In the genomic region with DNA sequence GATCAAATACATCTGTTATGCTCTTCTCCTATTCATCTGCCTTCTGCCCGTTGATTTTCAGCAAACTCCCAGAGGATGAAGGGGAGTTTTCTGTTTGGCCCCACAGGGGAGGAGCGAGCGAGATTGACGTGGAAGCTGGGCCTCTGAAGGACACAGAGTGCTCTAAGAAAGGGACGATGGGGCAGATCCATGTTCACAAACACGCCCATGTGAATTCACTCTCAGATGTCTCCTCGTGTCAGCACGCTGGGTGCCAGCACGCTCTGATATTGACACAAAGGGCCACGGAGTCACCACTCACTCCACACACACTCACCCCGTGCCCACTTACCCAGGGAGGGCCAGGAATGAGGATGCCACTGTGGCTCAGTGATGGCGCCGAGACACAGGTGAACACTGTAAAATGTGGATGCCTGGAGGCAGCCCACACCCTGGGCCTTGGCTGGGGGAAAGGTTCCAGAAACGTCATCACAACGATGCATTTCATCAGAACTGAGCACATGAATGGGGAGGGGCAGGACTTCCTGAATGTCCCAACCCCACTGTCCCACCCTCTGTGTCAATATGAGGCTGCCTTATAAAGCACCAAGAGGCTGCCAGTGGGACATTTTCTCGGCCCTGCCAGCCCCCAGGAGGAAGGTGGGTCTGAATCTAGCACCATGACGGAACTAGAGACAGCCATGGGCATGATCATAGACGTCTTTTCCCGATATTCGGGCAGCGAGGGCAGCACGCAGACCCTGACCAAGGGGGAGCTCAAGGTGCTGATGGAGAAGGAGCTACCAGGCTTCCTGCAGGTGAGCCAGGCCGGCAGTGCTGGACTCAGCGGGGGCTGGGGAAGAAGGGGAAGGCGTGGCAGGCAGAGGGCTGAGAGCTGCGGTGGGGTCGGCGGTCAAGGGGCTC, we compare ENCODE assay signal across 10 cellular contexts. TPM values are rescaled to one million over a fixed set of nuclear protein-coding genes. Genes with fewer than 3 reads are reported as not detected.
A peak's percentile ranks its signal among the peaks of the same experiment; 100 is the strongest.
DNase-seq lines count a peak whose midpoint lies in the region; ATAC-seq, FAIRE-seq and TF ChIP-seq lines count a peak whose summit lies in the region.
"Had no signal": no experiment of that assay in that cellular context is flagged by ENCODE, and none has a peak within 500 bp of the region (broad histone marks: within the 10 kb centered on the region; RNA-seq: fewer than 3 reads in every experiment).

S100P (plus strand) TSS at position 605 of the 903 bp plus-strand sequence; CDS start at position 660, 55 bp downstream.

- peak within 1 kb of the TSS; percentile 81 for H3K18ac ChIP-seq in trophoblast cell (ENCODE audit: low read length)

- peak within 1 kb of the TSS; percentile 56 for H2AK5ac ChIP-seq in trophoblast cell (ENCODE audit: low read length)

- no peak within 1 kb of the TSS for H3K4me2 ChIP-seq in GM23248 (ENCODE audit: unreplicated experiment)
- no peak within 1 kb of the TSS for H3K4me2 ChIP-seq in trophoblast cell (ENCODE audit: low read length)

- in situ Hi-C loops in GM23248 (cut with MboI) = no loop called here

- peak within 1 kb of the TSS; percentile 78 for H3K14ac ChIP-seq in trophoblast cell (ENCODE audit: low read length)

- H4K91ac ChIP-seq in trophoblast cell (ENCODE audit: low read depth, low read length) = peak within 1 kb of the TSS; percentile 92

- peak within 1 kb of the TSS; percentile 83 for H4K8ac ChIP-seq in trophoblast cell (ENCODE audit: low read depth, low read length)

- H3F3A ChIP-seq in GM23248 (ENCODE audit: insufficient read depth) = peaks cover 8% of the 10 kb centered on the region

- POLR2A ChIA-PET in RWPE1 (lab: Yijun Ruan, JAX; ENCODE audit: low non-redundant PET) = no interaction called here

- H3K23ac ChIP-seq in trophoblast cell (ENCODE audit: low read length) = no peak within 1 kb of the TSS

- H3K27me3 ChIP-seq in GM23248 (replicated peaks; ENCODE audit: insufficient read depth) (no peaks in the 10 kb centered on the region), trophoblast cell (ENCODE audit: insufficient read depth, low read length) (no peaks in the 10 kb centered on the region), testis (no peaks in the 10 kb centered on the region)
- H3K27me3 ChIP-seq: cardiac muscle cell, right atrium auricular region had no signal

- H3K79me1 ChIP-seq in trophoblast cell (ENCODE audit: low read length) = peaks cover 46% of the 10 kb centered on the region

- 0 out of 2 replicates have a peak, but pooled peaks cover 14% of the 10 kb centered on the region for H3K79me2 ChIP-seq in GM23248 (ENCODE audit: insufficient read depth)
- peaks cover 10% of the 10 kb centered on the region for H3K79me2 ChIP-seq in trophoblast cell (ENCODE audit: control insufficient read depth, insufficient read depth, low read length, poor library complexity)

- peak within 1 kb of the TSS; percentile 45; the same call in 1 of the 2 replicates for H2AFZ ChIP-seq in GM23248
- peak within 1 kb of the TSS; percentile 9 for H2AFZ ChIP-seq in trophoblast cell (ENCODE audit: insufficient read depth, low read length, poor library complexity)

- H4K12ac ChIP-seq in trophoblast cell (ENCODE audit: low read depth, low read length) = peak within 1 kb of the TSS; percentile 9

- H4K20me1 ChIP-seq in GM23248 (ENCODE audit: insufficient read depth) = no peaks in the 10 kb centered on the region

- H2BK120ac ChIP-seq in trophoblast cell (ENCODE audit: insufficient read depth, low read length, poor library complexity) = peak within 1 kb of the TSS; percentile 88

- peak within 1 kb of the TSS; percentile 88 for H2BK5ac ChIP-seq in trophoblast cell (ENCODE audit: low read depth, low read length, poor library complexity)

- H3K4me1 ChIP-seq in GM23248 (ENCODE audit: insufficient read depth) = peaks cover 14% of the 10 kb centered on the region
- H3K4me1 ChIP-seq in trophoblast cell (ENCODE audit: control insufficient read depth in 1 of 2, insufficient read depth in 2 of 2, low read length in 2 of 2) = peaks cover 40 to 58% of the 10 kb centered on the region in 2 experiments
- H3K4me1 ChIP-seq in testis = no peaks in the 10 kb centered on the region

- 69% methylated on average over 27 to 28 of the region's 28 CpGs for WGBS in GM23248 (ENCODE audit: low coverage in 1 of 2, low lambda C conversion rate in 2 of 2, missing lambda C conversion rate in 2 of 2), 2 experiments
- WGBS in trophoblast cell (ENCODE audit: extremely low coverage, insufficient coverage, insufficient read length) = no CpG with 5 or more reads among the region's 28 CpGs
- WGBS in testis, 2 donors = 87 to 88% methylated on average over 28 of the region's 28 CpGs

- DNase-seq in GM23248 (no peak), RWPE1 (ENCODE audit: low spot score) (no peak), epithelial cell of esophagus (ENCODE audit: low read depth) (peak; percentile 50), trophoblast cell (peak; percentile 91 to 96), NCI-H345 (lab: John Stamatoyannopoulos, UW) (no peak), D721Med (ENCODE audit: insufficient read length, low spot score) (no peak), testis (no peak)

- CTCF ChIA-PET in RWPE1 (lab: Yijun Ruan, JAX) = interaction anchor here (0.7 kb wide), 1 partner anchor 23 kb away, joined by 4 read pairs; no protein-coding TSS in a partner anchor

- H3K9ac ChIP-seq in GM23248 (peak within 1 kb of the TSS; percentile 9; the same call in 1 of the 2 replicates), trophoblast cell (ENCODE audit: low read length) (no peak within 1 kb of the TSS)

- no peak for ATAC-seq in GM21390 (IDR thresholded peaks at IDR 0.05; ENCODE audit: unreplicated experiment)

- peak within 1 kb of the TSS; percentile 27; the same call in 1 of the 2 replicates for H3K27ac ChIP-seq in GM23248
- peak within 1 kb of the TSS; percentile 30 for H3K27ac ChIP-seq in RWPE1
- peak within 1 kb of the TSS; percentile 86 for H3K27ac ChIP-seq in trophoblast cell (ENCODE audit: low read depth, low read length)
- H3K27ac ChIP-seq in testis = no peak within 1 kb of the TSS
- H3K27ac ChIP-seq: cardiac muscle cell, right atrium auricular region had no signal

- no peak for FAIRE-seq in D721Med (lab: Jason Lieb, UNC)

- TF ChIP-seq CTCF in RWPE1 (conservative IDR thresholded peaks at IDR 0.05; ENCODE audit: low read depth) (no peak), epithelial cell of esophagus (IDR thresholded peaks at IDR 0.05; ENCODE audit: insufficient read depth, low read depth, low read length, missing control alignments) (no peak), D721Med (IDR thresholded peaks at IDR 0.05; ENCODE audit: insufficient read depth, missing control alignments) (no peak), testis (IDR thresholded peaks at IDR 0.05) (no peak)

- H3K4ac ChIP-seq in trophoblast cell (ENCODE audit: low read depth, low read length) = peak within 1 kb of the TSS; percentile 28

- H3K9me3 ChIP-seq in GM23248 (ENCODE audit: low read depth) (no peaks in the 10 kb centered on the region), trophoblast cell (ENCODE audit: insufficient read depth, low read depth, low read length) (no peaks in the 10 kb centered on the region), testis (no peaks in the 10 kb centered on the region)
- H3K9me3 ChIP-seq: right atrium auricular region had no signal

- H2BK12ac ChIP-seq in trophoblast cell (ENCODE audit: low read length) = peak within 1 kb of the TSS; percentile 86

- H3K36me3 ChIP-seq in GM23248 (ENCODE audit: low read depth) = no peaks in the 10 kb centered on the region
- H3K36me3 ChIP-seq in trophoblast cell (ENCODE audit: control insufficient read depth in 1 of 2, insufficient read depth in 2 of 2, low read length in 2 of 2) = no peaks in the 10 kb centered on the region
- no peaks in the 10 kb centered on the region for H3K36me3 ChIP-seq in testis (ENCODE audit: low read depth, missing control alignments)
- H3K36me3 ChIP-seq: cardiac muscle cell, right atrium auricular region had no signal

- intact Hi-C loops in testis (cut with DNase I; ENCODE audit: low total_unique reads) = no loop called here

- H3K9me2 ChIP-seq in GM23248 (ENCODE audit: insufficient read depth) = no peaks in the 10 kb centered on the region

- no peak for TF ChIP-seq POLR2A in testis (IDR thresholded peaks at IDR 0.05)

- H3K4me3 ChIP-seq in GM23248 (no peak within 1 kb of the TSS), epithelial cell of esophagus (ENCODE audit: low read length) (peak within 1 kb of the TSS; percentile 34), trophoblast cell (ENCODE audit: low read depth, low read length) (no peak within 1 kb of the TSS), testis (no peak within 1 kb of the TSS)
- H3K4me3 ChIP-seq: cardiac muscle cell, right atrium auricular region had no signal

RNA-seq across cellular contexts. Expression of gene S100P, which starts in this region (rescaled TPM):
- total RNA-seq in GM23248 (2014; rRNA removed; shearing (Covaris generic)) = 0.38 TPM in 1 of 2 replicates, not detected in the other
- polyA plus RNA-seq in GM23248 (2016; fragmentation: Nextera tagmentation; extraction: Ambion mirVana) (0.80 TPM in 1 of 2 replicates, not detected in the other), testis (ENCODE audit: insufficient read depth, low read depth, low replicate concordance) (3.5 TPM)
- 761 and 882 TPM in 2 replicates for polyA plus RNA-seq in trophoblast cell (2013)
- 1 to 10 TPM in 1 of 2 donors, under 1 TPM in 1; 0.19 to 2.1 TPM for total RNA-seq in testis
- total RNA-seq: cardiac muscle cell had no signal
- polyA plus RNA-seq: cardiac muscle cell had no signal

Comparison
In these comparisons a context has a peak if more than half of its experiments do, and no peak if none do; other contexts are left out.
1. DNase-seq: peak in epithelial cell of esophagus (single experiment) and trophoblast cell (2 of 2); none in GM23248 (single experiment), RWPE1 (single experiment), NCI-H345 (single experiment), D721Med (single experiment) and testis (single experiment).
2. H3K27ac ChIP-seq: peak in GM23248 (single experiment), RWPE1 (single experiment) and trophoblast cell (single experiment); none in testis (0 of 2).